13 cellular contexts compared by ENCODE assay signal in genomic region chr2:199798881-199799580, GRCh38. TPM values are rescaled to one million over a fixed set of nuclear protein-coding genes. Genes with fewer than 3 reads are reported as not detected.
A peak's percentile ranks its signal among the peaks of the same experiment; 100 is the strongest.
DNase-seq lines count a peak whose midpoint lies in the region; TF ChIP-seq lines count a peak whose summit lies in the region.
"Had no signal": no experiment of that assay in that cellular context is flagged by ENCODE, and none has a peak within 500 bp of the region (broad histone marks: within the 10 kb centered on the region; RNA-seq: fewer than 3 reads in every experiment).

No MANE protein-coding gene starts in this region.

- H3K27ac ChIP-seq in A673 (ENCODE audit: low read depth, low read length, poor library complexity, severe bottlenecking) = no peak overlapping the region
- no peak overlapping the region for H3K27ac ChIP-seq in Peyer's patch
- H3K27ac ChIP-seq: left lung, SK-N-MC had no signal

- DNase-seq in A673 (ENCODE audit: low spot score) (peak; percentile 21), SHP77 (lab: John Stamatoyannopoulos, UW) (peak; percentile 37 to 54), fibroblast of the aortic adventitia (ENCODE audit: low read depth) (peak; percentile 31), nucleus accumbens (lab: John Stamatoyannopoulos, UW) (peak in 51 of 56 donors; percentile 2 to 77 (median 50)), 8988T (no peak), EL (no peak), Peyer's patch (no peak), GM19240 (ENCODE audit: insufficient read length, low spot score) (no peak)
- DNase-seq: left lung, NCI-H1092, NCI-H524, trophoblast cell had no signal

- H3K9me3 ChIP-seq in A673 (ENCODE audit: low read depth, low read length, poor library complexity, severe bottlenecking) = no peaks in the 10 kb centered on the region
- H3K9me3 ChIP-seq in Peyer's patch = no peaks in the 10 kb centered on the region
- H3K9me3 ChIP-seq: left lung had no signal

- POLR2A ChIA-PET in A673 (lab: Charles Lee; ENCODE audit: low non-redundant PET) = no interaction called here

- TF ChIP-seq CTCF in A673 (conservative IDR thresholded peaks at IDR 0.05; ENCODE audit: low read depth, low read length) (no peak), fibroblast of the aortic adventitia (IDR thresholded peaks at IDR 0.05; ENCODE audit: insufficient read depth, low read length) (no peak), Peyer's patch (IDR thresholded peaks at IDR 0.05) (no peak)

- BruUV-seq in A673 (replicated peaks; lab: Mats Ljungman, UMichigan) = no TSS peak

- no peaks in the 10 kb centered on the region for H3K27me3 ChIP-seq in A673 (replicated peaks; ENCODE audit: insufficient read depth, low read depth, low read length, poor library complexity)
- no peaks in the 10 kb centered on the region for H3K27me3 ChIP-seq in Peyer's patch
- H3K27me3 ChIP-seq: left lung had no signal

- no peak for TF ChIP-seq POLR2A in Peyer's patch (IDR thresholded peaks at IDR 0.05)

- no peaks in the 10 kb centered on the region for H3K4me1 ChIP-seq in A673 (ENCODE audit: insufficient read depth, low read length, poor library complexity, severe bottlenecking)
- H3K4me1 ChIP-seq in Peyer's patch = no peaks in the 10 kb centered on the region
- H3K4me1 ChIP-seq: left lung had no signal

- CTCF ChIA-PET in A673 (lab: Charles Lee) = no interaction called here

- intact Hi-C loops in A673 (cut with micrococcal nuclease; ENCODE audit: unreplicated experiment) = no loop called here

- H3K36me3 ChIP-seq in A673 (ENCODE audit: insufficient read depth, low read length, poor library complexity, severe bottlenecking) (no peaks in the 10 kb centered on the region), Peyer's patch (no peaks in the 10 kb centered on the region)
- H3K36me3 ChIP-seq: left lung had no signal

- H3K4me3 ChIP-seq in A673 (ENCODE audit: low read depth, low read length, poor library complexity, severe bottlenecking) (no peak overlapping the region), fibroblast of the aortic adventitia (ENCODE audit: low read depth, low read length) (no peak overlapping the region), Peyer's patch (no peak overlapping the region)
- H3K4me3 ChIP-seq: left lung, SK-N-MC had no signal

RNA-seq across cellular contexts. Expression of gene FTCDNL1, which starts 52.0 kb away (rescaled TPM):
- 0.88 and 1.0 TPM in 2 replicates for total RNA-seq in A673 (2021)
- 1.5 TPM in 1 of 2 replicates, not detected in the other for total RNA-seq in fibroblast of the aortic adventitia (ENCODE audit: low replicate concordance)
- 1 to 10 TPM in 3 of 4 donors, not detected in 1; 1.4 to 1.9 (median 1.7) TPM for total RNA-seq in Peyer's patch

Comparison
In these comparisons a context has a peak if more than half of its experiments do, and no peak if none do; other contexts are left out.
1. DNase-seq: peak in A673 (single experiment), SHP77 (2 of 2), fibroblast of the aortic adventitia (single experiment) and nucleus accumbens (51 of 56); none in 8988T (single experiment), EL (single experiment), Peyer's patch (0 of 3) and GM19240 (single experiment).